Comparison of ENCODE assay signal across 24 cellular contexts in the genomic region with DNA sequence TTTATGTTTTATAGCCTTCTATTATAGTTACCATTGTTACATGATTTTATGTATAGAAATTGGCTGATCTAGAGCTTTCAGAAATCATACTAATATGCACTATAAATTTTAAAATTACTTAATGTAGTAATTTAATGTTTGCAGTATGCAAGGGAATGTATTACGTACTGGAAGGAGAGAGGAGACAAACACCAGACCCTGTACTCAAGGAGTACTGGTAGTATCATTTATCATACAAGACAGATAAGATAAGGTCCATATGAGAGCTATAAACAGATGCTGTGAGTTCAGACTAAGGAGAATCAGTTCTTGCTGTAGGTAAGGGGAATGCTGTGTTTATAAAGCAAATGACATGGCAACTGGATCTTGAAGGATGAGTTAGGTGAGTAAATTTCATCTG. TPM values are rescaled to one million over a fixed set of nuclear protein-coding genes. Genes with fewer than 3 reads are reported as not detected.
DNase-seq lines count a peak whose midpoint lies in the region; TF ChIP-seq lines count a peak whose summit lies in the region.
"Had no signal": no experiment of that assay in that cellular context is flagged by ENCODE, and none has a peak within 500 bp of the region (broad histone marks: within the 10 kb centered on the region; RNA-seq: fewer than 3 reads in every experiment).

No MANE protein-coding gene starts in this region.

- no peak overlapping the region for H4K8ac ChIP-seq in mesenchymal stem cell (ENCODE audit: low read length)

- H3K4me1 ChIP-seq in esophagus squamous epithelium (peaks cover 0 to 17% (median 3%) of the 10 kb centered on the region in 3 donors), mesenchymal stem cell (ENCODE audit: control insufficient read depth, insufficient read depth, low read depth, low read length) (peaks cover 3% of the 10 kb centered on the region), smooth muscle cell (ENCODE audit: low read depth) (no peaks in the 10 kb centered on the region)
- H3K4me1 ChIP-seq: SJCRH30 had no signal

- 90 to 94% methylated on average over 1 of the region's 1 CpG for WGBS in esophagus squamous epithelium, 2 donors
- WGBS in mesenchymal stem cell = no CpG with 5 or more reads among the region's 1 CpG
- WGBS in smooth muscle cell (ENCODE audit: low lambda C conversion rate) = 38% methylated on average over 1 of the region's 1 CpG

- no peaks in the 10 kb centered on the region for H3K79me2 ChIP-seq in smooth muscle cell (ENCODE audit: low read depth)

- intact Hi-C loops in esophagus squamous epithelium (cut with DNase I) = loop anchor here (10.0 kb wide), 1 partner anchor 61 kb away; no protein-coding TSS in a partner anchor

- H2AFZ ChIP-seq in mesenchymal stem cell (ENCODE audit: low read depth, low read length) (no peak overlapping the region), smooth muscle cell (ENCODE audit: low read depth) (no peak overlapping the region)

- no peak overlapping the region for H2AK5ac ChIP-seq in mesenchymal stem cell (ENCODE audit: low read length, severe bottlenecking)

- no peaks in the 10 kb centered on the region for H3K9me3 ChIP-seq in esophagus squamous epithelium
- no peaks in the 10 kb centered on the region for H3K9me3 ChIP-seq in mesenchymal stem cell (ENCODE audit: control insufficient read depth, low read length)
- no peaks in the 10 kb centered on the region for H3K9me3 ChIP-seq in smooth muscle cell (replicated peaks; ENCODE audit: low read depth)
- H3K9me3 ChIP-seq: SJCRH30, tibial artery had no signal

- H3K18ac ChIP-seq in mesenchymal stem cell (ENCODE audit: low read depth in 1 of 2, low read length in 2 of 2) = no peak overlapping the region

- DNase-seq in SK-N-DZ (ENCODE audit: low spot score) (peak; percentile 61), esophagus squamous epithelium (lab: John Stamatoyannopoulos, UW) (no peak), mesenchymal stem cell (peak; percentile 55), smooth muscle cell (lab: John Stamatoyannopoulos, UW; ENCODE audit: unreplicated experiment) (no peak), nucleus accumbens (lab: John Stamatoyannopoulos, UW) (no peak)
- no peak for DNase-seq in stimulated activated CD4-positive, alpha-beta T cell treated with anti-CD3 and anti-CD28 coated beads, Interleukin-2, amount 100 ng/mL, for 48 hours
- no peak for DNase-seq in effector CD4-positive, alpha-beta T cell
- DNase-seq: activated CD4-positive, alpha-beta T cell treated with anti-CD3 and anti-CD28 coated beads, Interleukin-2, amount 10 ng/mL, durations not matched to agents 7 days and 5 days; CD8-positive, alpha-beta T cell; erythroblast; H9; left cardiac atrium; NCI-H446; SJCRH30; stimulated activated CD4-positive, alpha-beta T cell treated with anti-CD3 and anti-CD28 coated beads, Interleukin-4, amount 100 ng/mL, for 1 hour; stimulated activated naive CD8-positive, alpha-beta T cell treated with anti-CD3 and anti-CD28 coated beads, Interleukin-15, Interleukin-2, amounts not matched to agents 100 U/mL and 50 U/mL, for 24 hours; T-helper 2 cell; tibial artery had no signal

- no peak overlapping the region for H4K91ac ChIP-seq in mesenchymal stem cell (ENCODE audit: low read length)

- no peaks in the 10 kb centered on the region for H3K36me3 ChIP-seq in esophagus squamous epithelium
- no peaks in the 10 kb centered on the region for H3K36me3 ChIP-seq in mesenchymal stem cell (ENCODE audit: control insufficient read depth in 1 of 2, insufficient read depth in 2 of 2, low read depth in 1 of 2, low read length in 2 of 2)
- H3K36me3 ChIP-seq in smooth muscle cell (ENCODE audit: low read depth) = no peaks in the 10 kb centered on the region
- H3K36me3 ChIP-seq: SJCRH30, tibial artery had no signal

- H2BK15ac ChIP-seq in mesenchymal stem cell (ENCODE audit: low read depth, poor library complexity, severe bottlenecking) = no peak overlapping the region

- H3K4ac ChIP-seq in mesenchymal stem cell (ENCODE audit: low read depth in 1 of 2, low read length in 2 of 2) = no peak overlapping the region

- TF ChIP-seq CTCF in esophagus squamous epithelium (IDR thresholded peaks at IDR 0.05) (no peak), smooth muscle cell (IDR thresholded peaks at IDR 0.05; ENCODE audit: borderline replicate concordance, insufficient read depth, poor library complexity, severe bottlenecking) (no peak)

- peak overlapping the region; percentile 7 to 54 (median 32) for H3K4me3 ChIP-seq in esophagus squamous epithelium
- no peak overlapping the region for H3K4me3 ChIP-seq in mesenchymal stem cell (ENCODE audit: insufficient read depth in 1 of 2, low read depth in 1 of 2, low read length in 2 of 2)
- H3K4me3 ChIP-seq in smooth muscle cell = peak overlapping the region; percentile 41
- H3K4me3 ChIP-seq: GM12878 had no signal

- H3K27me3 ChIP-seq in esophagus squamous epithelium (no peaks in the 10 kb centered on the region), mesenchymal stem cell (ENCODE audit: control insufficient read depth in 1 of 2, insufficient read depth in 1 of 2, low read length in 2 of 2) (peaks cover 0 to 3% of the 10 kb centered on the region in 2 experiments), smooth muscle cell (ENCODE audit: low read depth) (no peaks in the 10 kb centered on the region)
- H3K27me3 ChIP-seq: SJCRH30, tibial artery had no signal

- no peaks in the 10 kb centered on the region for H3K79me1 ChIP-seq in mesenchymal stem cell (replicated peaks; ENCODE audit: low read length, poor library complexity, severe bottlenecking)

- no peak overlapping the region for H3K23ac ChIP-seq in mesenchymal stem cell (ENCODE audit: low read length in 2 of 2)

- peak overlapping the region in 1 of 4 donors; percentile 70 for H3K27ac ChIP-seq in esophagus squamous epithelium
- no peak overlapping the region for H3K27ac ChIP-seq in mesenchymal stem cell (ENCODE audit: low read length, poor library complexity, severe bottlenecking)
- H3K27ac ChIP-seq in smooth muscle cell (ENCODE audit: low read depth) = no peak overlapping the region
- H3K27ac ChIP-seq: SJCRH30, skin epidermis, VCaP had no signal

- no peak for TF ChIP-seq POLR2A in esophagus squamous epithelium (IDR thresholded peaks at IDR 0.05)

- H2BK12ac ChIP-seq in mesenchymal stem cell (ENCODE audit: low read length in 2 of 2) = no peak overlapping the region

- H2BK5ac ChIP-seq in mesenchymal stem cell (ENCODE audit: low read depth, low read length, poor library complexity, severe bottlenecking) = no peak overlapping the region

- no peak overlapping the region for H2BK120ac ChIP-seq in mesenchymal stem cell (ENCODE audit: low read depth, low read length)

- no peak overlapping the region for H3K14ac ChIP-seq in mesenchymal stem cell (ENCODE audit: low read length in 2 of 2)

- H3K9ac ChIP-seq in mesenchymal stem cell (ENCODE audit: low read length) (peak overlapping the region; percentile 88), smooth muscle cell (ENCODE audit: low read depth) (no peak overlapping the region)

- H4K20me1 ChIP-seq in smooth muscle cell (ENCODE audit: low read depth) = no peaks in the 10 kb centered on the region

- no peak overlapping the region for H3K4me2 ChIP-seq in mesenchymal stem cell (ENCODE audit: low read length, poor library complexity, severe bottlenecking)
- H3K4me2 ChIP-seq in smooth muscle cell = no peak overlapping the region

- H3F3A ChIP-seq in smooth muscle cell (ENCODE audit: low read depth) = no peaks in the 10 kb centered on the region

RNA-seq across cellular contexts. Expression of gene BCO2, which starts 0.8 kb away (rescaled TPM):
- polyA plus RNA-seq in SK-N-DZ (2014; cell fraction: cytosol; rRNA removed) = 0.45 TPM in 1 of 2 replicates, not detected in the other
- polyA plus RNA-seq in SK-N-DZ (2014; cell fraction: nucleus; rRNA removed) = 0.72 and 3.8 TPM in 2 replicates
- total RNA-seq in esophagus squamous epithelium = 10 to 100 TPM in 2 of 4 donors, 1 to 10 TPM in 2; 2.7 to 17.0 (median 9.5) TPM
- 5.3 TPM for polyA plus RNA-seq in mesenchymal stem cell (2013, experiment 1 of 2)
- 4.9 TPM for polyA plus RNA-seq in mesenchymal stem cell (2013, experiment 2 of 2)
- total RNA-seq in smooth muscle cell = 0.13 and 1.8 TPM in 2 replicates
- 0.82 and 2.0 TPM in 2 replicates for polyA plus RNA-seq in smooth muscle cell

RNA-seq across cellular contexts. Expression of gene TEX12, which starts 8.9 kb away (rescaled TPM):
- 1.2 TPM in 1 of 2 replicates, not detected in the other for polyA plus RNA-seq in SK-N-DZ (2014; cell fraction: cytosol; rRNA removed)
- polyA plus RNA-seq in SK-N-DZ (2014; cell fraction: nucleus; rRNA removed) = 1.2 and 1.3 TPM in 2 replicates
- 1 to 10 TPM in 1 of 4 donors, under 1 TPM in 1, not detected in 2; 0.38 to 2.5 TPM for total RNA-seq in esophagus squamous epithelium
- polyA plus RNA-seq in mesenchymal stem cell (2013, experiment 1 of 2) = not detected
- 0.07 TPM for polyA plus RNA-seq in mesenchymal stem cell (2013, experiment 2 of 2)
- total RNA-seq in smooth muscle cell = not detected in 2 replicates
- polyA plus RNA-seq in smooth muscle cell = not detected in 2 replicates
- total RNA-seq: activated T-helper 2 cell treated with anti-CD3 and anti-CD28 coated beads, Interferon-gamma antibody, Interleukin-2, Interleukin-4, amounts not matched to agents 10 μg/mL and 5 μg/mL and 100 μg/mL, durations not matched to agents 14 hours and 24 hours and 36 hours; CD8-positive, alpha-beta T cell; dermis microvascular lymphatic vessel endothelial cell; left cardiac atrium; osteoblast; SJCRH30 had no signal

RNA-seq across cellular contexts. Expression of gene IL18, which starts 12.2 kb away (rescaled TPM):
- not detected in 2 replicates for polyA plus RNA-seq in SK-N-DZ (2014; cell fraction: cytosol; rRNA removed)
- polyA plus RNA-seq in SK-N-DZ (2014; cell fraction: nucleus; rRNA removed) = not detected in 2 replicates
- total RNA-seq in esophagus squamous epithelium (100 to 1,000 TPM in 2 of 4 donors, 10 to 100 TPM in 2; 43.7 to 125 (median 98.3) TPM), smooth muscle cell (3.0 TPM in 1 of 2 replicates, not detected in the other)
- 32.6 TPM for polyA plus RNA-seq in mesenchymal stem cell (2013, experiment 1 of 2)
- polyA plus RNA-seq in mesenchymal stem cell (2013, experiment 2 of 2) = 32.9 TPM
- 0.33 and 0.34 TPM in 2 replicates for polyA plus RNA-seq in smooth muscle cell
- total RNA-seq: CD8-positive, alpha-beta T cell; dermis microvascular lymphatic vessel endothelial cell; osteoblast had no signal

RNA-seq across cellular contexts. Expression of gene PTS, which starts 50.2 kb away (rescaled TPM):
- polyA plus RNA-seq in SK-N-DZ (2014; cell fraction: cytosol; rRNA removed) = 35.7 and 37.3 TPM in 2 replicates
- polyA plus RNA-seq in SK-N-DZ (2014; cell fraction: nucleus; rRNA removed) = 55.1 and 59.1 TPM in 2 replicates
- total RNA-seq in esophagus squamous epithelium = 10 to 100 TPM; 18.4 to 41.8 (median 38.0) TPM
- polyA plus RNA-seq in mesenchymal stem cell (2013, experiment 1 of 2) = 76.4 TPM
- polyA plus RNA-seq in mesenchymal stem cell (2013, experiment 2 of 2) = 83.4 TPM
- 70.9 and 77.4 TPM in 2 replicates for total RNA-seq in smooth muscle cell
- 75.4 and 102 TPM in 2 replicates for polyA plus RNA-seq in smooth muscle cell

Comparison
In these comparisons a context has a peak if more than half of its experiments do, and no peak if none do; other contexts are left out.
1. DNase-seq: peak in SK-N-DZ (single experiment) and mesenchymal stem cell (single experiment); none in esophagus squamous epithelium (single experiment), smooth muscle cell (single experiment), stimulated activated CD4-positive, alpha-beta T cell treated with anti-CD3 and anti-CD28 coated beads, Interleukin-2, amount 100 ng/mL, for 48 hours (0 of 2), nucleus accumbens (0 of 56) and effector CD4-positive, alpha-beta T cell (single experiment).
2. H3K4me3 ChIP-seq: peak in esophagus squamous epithelium (4 of 4) and smooth muscle cell (single experiment); none in mesenchymal stem cell (0 of 2).
3. RNA of gene IL18, which starts 12.2 kb away (total RNA-seq): 43.7 to 125 TPM in esophagus squamous epithelium; 3.0 TPM in smooth muscle cell; every median in the first group is over 10 times any median in the second.